In genomic region chr6:47440722-47441121, GRCh38 we compare ENCODE assay signal across 10 cellular contexts. TPM values are rescaled to one million over a fixed set of nuclear protein-coding genes. Genes with fewer than 3 reads are reported as not detected.
DNase-seq lines count a peak whose midpoint lies in the region; ATAC-seq, FAIRE-seq and TF ChIP-seq lines count a peak whose summit lies in the region.
"Had no signal": no experiment of that assay in that cellular context is flagged by ENCODE, and none has a peak within 500 bp of the region (broad histone marks: within the 10 kb centered on the region; RNA-seq: fewer than 3 reads in every experiment).

No MANE protein-coding gene starts in this region.

- ATAC-seq in GM21381 (IDR thresholded peaks at IDR 0.05; ENCODE audit: unreplicated experiment), result peak; percentile 66
- peak; percentile 30 for ATAC-seq in HG03439 (IDR thresholded peaks at IDR 0.05; ENCODE audit: unreplicated experiment)
- ATAC-seq in K562, result no peak
- ATAC-seq in activated naive CD8-positive, alpha-beta T cell treated with anti-CD3 and anti-CD28 coated beads, Interleukin-2, amount 50 U/mL, for 24 hours, result no peak

- TF ChIP-seq POLR2A in K562 (conservative IDR thresholded peaks at IDR 0.05), result no peak

- H3K4me1 Mint-ChIP-seq in activated naive CD8-positive, alpha-beta T cell treated with anti-CD3 and anti-CD28 coated beads, Interleukin-2, amount 50 U/mL, for 24 hours, result peaks cover 7% of the 10 kb centered on the region
- peaks cover 0 to 3% (median 0%) of the 10 kb centered on the region in 4 donors for H3K4me1 Mint-ChIP-seq in CD4-positive, alpha-beta memory T cell

- H3K27me3 Mint-ChIP-seq in activated naive CD8-positive, alpha-beta T cell treated with anti-CD3 and anti-CD28 coated beads, Interleukin-2, amount 50 U/mL, for 24 hours, result no peaks in the 10 kb centered on the region
- H3K27me3 Mint-ChIP-seq in CD4-positive, alpha-beta memory T cell, result peaks cover 1% of the 10 kb centered on the region in 2 donors

- H3K27ac Mint-ChIP-seq in activated naive CD8-positive, alpha-beta T cell treated with anti-CD3 and anti-CD28 coated beads, Interleukin-2, amount 50 U/mL, for 24 hours, result no peak overlapping the region
- no peak overlapping the region for H3K27ac Mint-ChIP-seq in CD4-positive, alpha-beta memory T cell

- H3K9me1 ChIP-seq in K562 (ENCODE audit: control insufficient read depth, insufficient read depth, low read length), result no peaks in the 10 kb centered on the region

- H3K4me3 ChIP-seq in GM12864 (ENCODE audit: low read depth, low read length), result no peak overlapping the region
- no peak overlapping the region for H3K4me3 ChIP-seq in K562
- no peak overlapping the region for H3K4me3 ChIP-seq in A673 (ENCODE audit: low read depth, low read length, poor library complexity, severe bottlenecking)
- H3K4me3 ChIP-seq in CD4-positive, alpha-beta memory T cell (ENCODE audit: low read length in 2 of 2), result no peak overlapping the region

- no peak overlapping the region for H3K9ac ChIP-seq in K562 (ENCODE audit: insufficient read depth in 1 of 2, low read depth in 2 of 2, low read length in 2 of 2)

- no peak overlapping the region for H3K4me3 Mint-ChIP-seq in activated naive CD8-positive, alpha-beta T cell treated with anti-CD3 and anti-CD28 coated beads, Interleukin-2, amount 50 U/mL, for 24 hours
- no peak overlapping the region for H3K4me3 Mint-ChIP-seq in CD4-positive, alpha-beta memory T cell
- H3K4me3 Mint-ChIP-seq: nephron had no signal

- no peak overlapping the region for H3K4me2 ChIP-seq in K562 (ENCODE audit: insufficient read depth, low read length)

- CTCF ChIA-PET in K562 (lab: Yijun Ruan, JAX; ENCODE audit: low intra/inter-chr PET ratio) (no interaction called here), A673 (lab: Charles Lee) (no interaction called here)
- CTCF ChIA-PET in CD4-positive, alpha-beta memory T cell (lab: Charles Lee; ENCODE audit: partially characterized antibody), result no interaction called here

- H3K79me2 ChIP-seq in K562 (ENCODE audit: control insufficient read depth, insufficient read depth, low read length), result no peaks in the 10 kb centered on the region

- H3K27ac ChIP-seq in K562 (ENCODE audit: extremely low read depth, low read depth, low read length) (no peak overlapping the region), A673 (ENCODE audit: low read depth, low read length, poor library complexity, severe bottlenecking) (no peak overlapping the region)
- H3K27ac ChIP-seq in CD4-positive, alpha-beta memory T cell (ENCODE audit: low read depth, low read length), result no peak overlapping the region

- intact Hi-C loops in K562 (cut with micrococcal nuclease), result no loop called here
- intact Hi-C loops in A673 (cut with micrococcal nuclease; ENCODE audit: unreplicated experiment), result no loop called here
- intact Hi-C loops in CD4-positive, alpha-beta memory T cell (cut with micrococcal nuclease), result no loop called here

- no peaks in the 10 kb centered on the region for H3K36me3 Mint-ChIP-seq in activated naive CD8-positive, alpha-beta T cell treated with anti-CD3 and anti-CD28 coated beads, Interleukin-2, amount 50 U/mL, for 24 hours (ENCODE audit: low read depth)
- H3K36me3 Mint-ChIP-seq in CD4-positive, alpha-beta memory T cell, result no peaks in the 10 kb centered on the region

- H3K4me1 ChIP-seq in K562 (replicated peaks in 1 of 2; ENCODE audit: control insufficient read depth in 2 of 2, insufficient read depth in 2 of 2, low read length in 2 of 2), result peaks cover 0 to 12% of the 10 kb centered on the region in 2 experiments; a peak in 4 of 5 replicates
- no peaks in the 10 kb centered on the region for H3K4me1 ChIP-seq in A673 (ENCODE audit: insufficient read depth, low read length, poor library complexity, severe bottlenecking)
- H3K4me1 ChIP-seq in CD4-positive, alpha-beta memory T cell (ENCODE audit: insufficient read depth, low read length), result no peaks in the 10 kb centered on the region

- no peak for TF ChIP-seq EP300 in K562 (IDR thresholded peaks at IDR 0.05; ENCODE audit: low read length)

- peak; percentile 47 for DNase-seq in GM12864 (ENCODE audit: low read depth)
- no peak for DNase-seq in K562 (ENCODE audit: extremely low read depth in 1 of 4, low spot score in 3 of 4)
- no peak for DNase-seq in activated naive CD8-positive, alpha-beta T cell treated with anti-CD3 and anti-CD28 coated beads, Interleukin-2, amount 50 U/mL, for 24 hours
- no peak for DNase-seq in stimulated activated CD4-positive, alpha-beta T cell treated with anti-CD3 and anti-CD28 coated beads, Interleukin-4, amount 100 ng/mL, for 4 hours
- no peak for DNase-seq in A673 (ENCODE audit: low spot score)
- DNase-seq in CD4-positive, alpha-beta memory T cell, result no peak
- DNase-seq: DMS79 treated with DMSO at 0.1 percent for 48 hours had no signal

- no peaks in the 10 kb centered on the region for H3K36me3 ChIP-seq in K562 (ENCODE audit: control insufficient read depth, insufficient read depth, low read length)
- no peaks in the 10 kb centered on the region for H3K36me3 ChIP-seq in A673 (ENCODE audit: insufficient read depth, low read length, poor library complexity, severe bottlenecking)
- no peaks in the 10 kb centered on the region for H3K36me3 ChIP-seq in CD4-positive, alpha-beta memory T cell (ENCODE audit: insufficient read depth, low read length)

- no peak for TF ChIP-seq RAD21 in K562 (CRISPR knock-in tag; conservative IDR thresholded peaks at IDR 0.05 in 1 of 2, IDR thresholded peaks at IDR 0.05 in 1 of 2)

- POLR2A ChIA-PET in K562 (lab: Yijun Ruan, JAX), result interaction anchor here (2.2 kb wide), 1 partner anchor 20 kb away, joined by 6 read pairs; no protein-coding TSS in a partner anchor
- POLR2A ChIA-PET in A673 (lab: Charles Lee; ENCODE audit: low non-redundant PET), result no interaction called here
- POLR2A ChIA-PET in CD4-positive, alpha-beta memory T cell (lab: Charles Lee; ENCODE audit: partially characterized antibody), result no interaction called here

- 54% methylated on average over 3 of the region's 3 CpGs for WGBS in K562 (ENCODE audit: insufficient coverage, low coverage, missing lambda C conversion rate)

- no peak overlapping the region for H2AFZ ChIP-seq in K562 (ENCODE audit: low read depth, low read length)

- H3K27me3 ChIP-seq in K562 (ENCODE audit: control insufficient read depth in 2 of 2, insufficient read depth in 2 of 2, low read length in 2 of 2) (no peaks in the 10 kb centered on the region), A673 (replicated peaks; ENCODE audit: insufficient read depth, low read depth, low read length, poor library complexity) (peaks cover 3% of the 10 kb centered on the region)
- H3K27me3 ChIP-seq in CD4-positive, alpha-beta memory T cell (ENCODE audit: insufficient read depth, low read length), result no peaks in the 10 kb centered on the region

- H3K9me3 ChIP-seq in K562 (replicated peaks; ENCODE audit: control insufficient read depth, insufficient read depth, low read depth, low read length) (peaks cover 2% of the 10 kb centered on the region; the same call in 1 of the 2 replicates), A673 (ENCODE audit: low read depth, low read length, poor library complexity, severe bottlenecking) (no peaks in the 10 kb centered on the region)
- no peaks in the 10 kb centered on the region for H3K9me3 ChIP-seq in CD4-positive, alpha-beta memory T cell (ENCODE audit: control insufficient read depth in 1 of 2, low read length in 2 of 2)

- BruUV-seq in K562 (replicated peaks; lab: Mats Ljungman, UMichigan) (no TSS peak), A673 (replicated peaks; lab: Mats Ljungman, UMichigan) (no TSS peak)

- no peaks in the 10 kb centered on the region for H3K9me3 Mint-ChIP-seq in activated naive CD8-positive, alpha-beta T cell treated with anti-CD3 and anti-CD28 coated beads, Interleukin-2, amount 50 U/mL, for 24 hours
- H3K9me3 Mint-ChIP-seq in CD4-positive, alpha-beta memory T cell, result peaks cover 0 to 2% (median 0%) of the 10 kb centered on the region in 8 donors
- H3K9me3 Mint-ChIP-seq: nephron had no signal

- no peaks in the 10 kb centered on the region for H4K20me1 ChIP-seq in K562 (replicated peaks; ENCODE audit: control insufficient read depth, insufficient read depth, low read length)

- FAIRE-seq in K562 (lab: Jason Lieb, UNC), result no peak

- in situ Hi-C loops in K562 (cut with MboI), result no loop called here

- no peak for TF ChIP-seq CTCF in GM12864 (IDR thresholded peaks at IDR 0.05; ENCODE audit: low read depth, low read length, missing control alignments)
- no peak for TF ChIP-seq CTCF in K562 (IDR thresholded peaks at IDR 0.05 in 2 of 3, conservative IDR thresholded peaks at IDR 0.05 in 1 of 3; ENCODE audit: insufficient read depth in 2 of 3, low read depth in 1 of 3, low read length in 3 of 3)
- TF ChIP-seq CTCF in A673 (conservative IDR thresholded peaks at IDR 0.05; ENCODE audit: low read depth, low read length), result no peak

TF ChIP-seq in K562, 482 proteins besides CTCF, POLR2A, EP300 and RAD21 (continues in another document):
- TF ChIP-seq ZSCAN32 (CRISPR knock-in tag; IDR thresholded peaks at IDR 0.05), result no peak

RNA-seq across cellular contexts. Expression of gene CD2AP, which starts 36.9 kb away (rescaled TPM):
- 24.9 and 139 TPM in 2 replicates for total RNA-seq in K562 (2011; cell fraction: chromatin; rRNA removed; ENCODE audit: low replicate concordance)
- 13.0 and 23.4 TPM in 2 replicates for total RNA-seq in K562 (2011; cell fraction: nucleolus; rRNA removed)
- 36.8 and 45.6 TPM in 2 replicates for total RNA-seq in K562 (2011; cell fraction: nucleoplasm; rRNA removed)
- 31.4 and 38.7 TPM in 2 replicates for total RNA-seq in K562 (2014; rRNA removed)
- total RNA-seq in K562 (2014; rRNA removed; fragmentation: Illumina TruSeq; extraction: Trizol), result 69.7 and 81.5 TPM in 2 replicates
- 63.8 and 68.9 TPM in 2 replicates for total RNA-seq in K562 (2015; rRNA removed; fragmentation: Illumina TruSeq; extraction: Trizol)
- 41.3 TPM in 2 replicates for total RNA-seq in K562 (2021)
- polyA plus RNA-seq in K562 (2011; rRNA removed), result 20.8 and 35.5 TPM in 2 replicates
- polyA plus RNA-seq in K562 (2011; cell fraction: cytosol; rRNA removed), result 3.8 and 7.0 TPM in 2 replicates
- polyA plus RNA-seq in K562 (2011; cell fraction: nucleus; rRNA removed), result 10.8 and 13.3 TPM in 2 replicates
- polyA plus RNA-seq in K562 (2012), result 24.5 and 29.3 TPM in 2 replicates
- 35.6 and 50.2 TPM in 2 replicates for polyA plus RNA-seq in K562 (2014; fragmentation: Illumina TruSeq; extraction: Trizol)
- 10 to 100 TPM in 1 of 2 experiments, 1 to 10 TPM in 1; 9.4 to 15.9 TPM for polyA plus RNA-seq in K562 (2014; fragmentation: Nextera tagmentation; extraction: Ambion mirVana)
- polyA plus RNA-seq in K562 (2014; rRNA removed), result 23.8 and 25.9 TPM in 2 replicates
- 47.6 and 49.9 TPM in 2 replicates for polyA minus RNA-seq in K562 (2011; rRNA and poly(A)+ RNA removed)
- polyA minus RNA-seq in K562 (2011; cell fraction: cytosol; rRNA and poly(A)+ RNA removed), result 14.7 and 22.0 TPM in 2 replicates
- polyA minus RNA-seq in K562 (2011; cell fraction: nucleus; rRNA and poly(A)+ RNA removed), result 37.4 and 69.4 TPM in 2 replicates
- total RNA-seq in A673 (2021), result 20.6 and 23.7 TPM in 2 replicates
- total RNA-seq in CD4-positive, alpha-beta memory T cell, result 10 to 100 TPM; 25.7 to 25.8 TPM
- polyA plus RNA-seq in CD4-positive, alpha-beta memory T cell, result 1 to 10 TPM; 3.5 to 8.4 TPM

Comparison
In these comparisons a context has a peak if more than half of its experiments do, and no peak if none do; other contexts are left out.
1. ATAC-seq: peak in GM21381 (single experiment) and HG03439 (single experiment); none in K562 (single experiment) and activated naive CD8-positive, alpha-beta T cell treated with anti-CD3 and anti-CD28 coated beads, Interleukin-2, amount 50 U/mL, for 24 hours (single experiment).